ENCODE assay signal across 1 cellular context in genomic region chr6:139679516-139680179, GRCh38.
TF ChIP-seq lines count a peak whose summit lies in the region.

No MANE protein-coding gene starts in this region.

TF ChIP-seq in WTC11, 78 proteins besides CTCF, POLR2A, EP300 and RAD21 (continued from another document):
- TF ChIP-seq GRHL2 (CRISPR knock-in tag; IDR thresholded peaks at IDR 0.05; ENCODE audit: insufficient replicate concordance, severe bottlenecking), result no peak
- TF ChIP-seq JAZF1 (CRISPR knock-in tag; IDR thresholded peaks at IDR 0.05), result no peak
- TF ChIP-seq, protein P1, sequence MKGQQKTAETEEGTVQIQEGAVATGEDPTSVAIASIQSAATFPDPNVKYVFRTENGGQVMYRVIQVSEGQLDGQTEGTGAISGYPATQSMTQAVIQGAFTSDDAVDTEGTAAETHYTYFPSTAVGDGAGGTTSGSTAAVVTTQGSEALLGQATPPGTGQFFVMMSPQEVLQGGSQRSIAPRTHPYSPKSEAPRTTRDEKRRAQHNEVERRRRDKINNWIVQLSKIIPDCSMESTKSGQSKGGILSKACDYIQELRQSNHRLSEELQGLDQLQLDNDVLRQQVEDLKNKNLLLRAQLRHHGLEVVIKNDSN (CRISPR knock-in tag; IDR thresholded peaks at IDR 0.05), result no peak
- TF ChIP-seq OVOL2 (CRISPR knock-in tag; IDR thresholded peaks at IDR 0.05; ENCODE audit: borderline replicate concordance), result no peak
- TF ChIP-seq FOXP1 (CRISPR knock-in tag; IDR thresholded peaks at IDR 0.05; ENCODE audit: borderline replicate concordance), result no peak
- TF ChIP-seq SMAD3 (CRISPR knock-in tag; IDR thresholded peaks at IDR 0.05; ENCODE audit: borderline replicate concordance), result no peak
- no peak for TF ChIP-seq ZNF671 (CRISPR knock-in tag; IDR thresholded peaks at IDR 0.05)
- no peak for TF ChIP-seq ELF4 (CRISPR knock-in tag; IDR thresholded peaks at IDR 0.05; ENCODE audit: low read depth)
- no peak for TF ChIP-seq ZNF138 (CRISPR knock-in tag; conservative IDR thresholded peaks at IDR 0.05)
- TF ChIP-seq IRF2 (CRISPR knock-in tag; IDR thresholded peaks at IDR 0.05; ENCODE audit: borderline replicate concordance, low read depth), result no peak
- no peak for TF ChIP-seq AFF4 (CRISPR knock-in tag; IDR thresholded peaks at IDR 0.05; ENCODE audit: borderline replicate concordance)
